13 cellular contexts compared by ENCODE assay signal in genomic region chr16:28572659-28573510, GRCh38. TPM values are rescaled to one million over a fixed set of nuclear protein-coding genes. Genes with fewer than 3 reads are reported as not detected.
A peak's percentile ranks its signal among the peaks of the same experiment; 100 is the strongest.
DNase-seq lines count a peak whose midpoint lies in the region; ATAC-seq lines count a peak whose summit lies in the region.
"Had no signal": no experiment of that assay in that cellular context is flagged by ENCODE, and none has a peak within 500 bp of the region (broad histone marks: within the 10 kb centered on the region; RNA-seq: fewer than 3 reads in every experiment).

No MANE protein-coding gene starts in this region.

- no peak overlapping the region for H3K4me3 Mint-ChIP-seq in activated naive CD4-positive, alpha-beta T cell treated with anti-CD3 and anti-CD28 coated beads, Interleukin-2, amount 50 U/mL, for 24 hours
- H3K4me3 Mint-ChIP-seq in naive thymus-derived CD8-positive, alpha-beta T cell = no peak overlapping the region

- POLR2A ChIA-PET in naive thymus-derived CD8-positive, alpha-beta T cell (lab: Charles Lee) = no interaction called here

- H3K4me1 ChIP-seq in urinary bladder (ENCODE audit: insufficient read depth) = no peaks in the 10 kb centered on the region

- intact Hi-C loops in Right ventricle myocardium superior (cut with DNase I) = no loop called here

- no peaks in the 10 kb centered on the region for H3K36me3 ChIP-seq in urinary bladder (ENCODE audit: insufficient read depth)
- H3K36me3 ChIP-seq: suprapubic skin had no signal

- H3K27ac Mint-ChIP-seq in activated naive CD4-positive, alpha-beta T cell treated with anti-CD3 and anti-CD28 coated beads, Interleukin-2, amount 50 U/mL, for 24 hours = peak overlapping the region; percentile 59
- H3K27ac Mint-ChIP-seq in naive thymus-derived CD8-positive, alpha-beta T cell = peak overlapping the region in 9 of 10 donors; percentile 38 to 90 (median 74)

- DNase-seq in activated naive CD4-positive, alpha-beta T cell treated with anti-CD3 and anti-CD28 coated beads, Interleukin-2, amount 50 U/mL, for 16 hours = no peak
- DNase-seq in Right ventricle myocardium superior (peak; percentile 56), SIG-M5 (lab: John Stamatoyannopoulos, UW) (no peak)
- DNase-seq in naive thymus-derived CD8-positive, alpha-beta T cell = no peak
- DNase-seq: erythroblast, GF-D8, NCI-H187 treated with DMSO at 0.1 percent for 48 hours, RPMI8226 had no signal

- peaks cover 34% of the 10 kb centered on the region for H3K4me1 Mint-ChIP-seq in activated naive CD4-positive, alpha-beta T cell treated with anti-CD3 and anti-CD28 coated beads, Interleukin-2, amount 50 U/mL, for 24 hours
- peaks cover 28 to 62% (median 44%) of the 10 kb centered on the region in 4 donors for H3K4me1 Mint-ChIP-seq in naive thymus-derived CD8-positive, alpha-beta T cell

- H3K9me3 Mint-ChIP-seq in activated naive CD4-positive, alpha-beta T cell treated with anti-CD3 and anti-CD28 coated beads, Interleukin-2, amount 50 U/mL, for 24 hours = no peaks in the 10 kb centered on the region
- no peaks in the 10 kb centered on the region for H3K9me3 Mint-ChIP-seq in naive thymus-derived CD8-positive, alpha-beta T cell

- H3K27me3 Mint-ChIP-seq in activated naive CD4-positive, alpha-beta T cell treated with anti-CD3 and anti-CD28 coated beads, Interleukin-2, amount 50 U/mL, for 24 hours = no peaks in the 10 kb centered on the region
- no peaks in the 10 kb centered on the region for H3K27me3 Mint-ChIP-seq in naive thymus-derived CD8-positive, alpha-beta T cell

- peak overlapping the region; percentile 14 for H3K27ac ChIP-seq in urinary bladder (ENCODE audit: low read depth)
- H3K27ac ChIP-seq: suprapubic skin had no signal

- no peak overlapping the region for H3K4me3 ChIP-seq in urinary bladder (ENCODE audit: low read depth, low read length)
- H3K4me3 ChIP-seq: suprapubic skin had no signal

- ATAC-seq in Right ventricle myocardium superior (ENCODE audit: poor library complexity) (peak; percentile 92), HG02678 (IDR thresholded peaks at IDR 0.05; ENCODE audit: unreplicated experiment) (no peak), HG03095 (IDR thresholded peaks at IDR 0.05; ENCODE audit: unreplicated experiment) (no peak)
- ATAC-seq in naive thymus-derived CD8-positive, alpha-beta T cell = no peak

- peaks cover 2% of the 10 kb centered on the region for H3K36me3 Mint-ChIP-seq in activated naive CD4-positive, alpha-beta T cell treated with anti-CD3 and anti-CD28 coated beads, Interleukin-2, amount 50 U/mL, for 24 hours
- peaks cover 0 to 33% (median 3%) of the 10 kb centered on the region in 3 donors for H3K36me3 Mint-ChIP-seq in naive thymus-derived CD8-positive, alpha-beta T cell

- 22% methylated on average over 16 of the region's 16 CpGs for WGBS in urinary bladder

RNA-seq across cellular contexts. Expression of gene SGF29, which starts 19.2 kb away (rescaled TPM):
- total RNA-seq in Right ventricle myocardium superior = 13.2 TPM
- 10 to 100 TPM; 68.3 to 73.0 TPM for total RNA-seq in naive thymus-derived CD8-positive, alpha-beta T cell
- polyA plus RNA-seq in naive thymus-derived CD8-positive, alpha-beta T cell = 10 to 100 TPM; 48.3 to 71.7 (median 50.4) TPM
- total RNA-seq in urinary bladder = 13.9 TPM
- 42.7 TPM for polyA plus RNA-seq in urinary bladder

RNA-seq across cellular contexts. Expression of gene SULT1A2, which starts 24.0 kb away (rescaled TPM):
- total RNA-seq in Right ventricle myocardium superior (1.0 TPM), urinary bladder (0.21 TPM)
- total RNA-seq in naive thymus-derived CD8-positive, alpha-beta T cell = 1 to 10 TPM in 1 of 2 experiments, under 1 TPM in 1; 0.66 to 2.1 TPM
- polyA plus RNA-seq in naive thymus-derived CD8-positive, alpha-beta T cell = not detected
- polyA plus RNA-seq in urinary bladder = 1.3 TPM
- total RNA-seq: suprapubic skin had no signal

RNA-seq across cellular contexts. Expression of gene NUPR1, which starts 34.1 kb away (rescaled TPM):
- 47.3 TPM for total RNA-seq in Right ventricle myocardium superior
- total RNA-seq in naive thymus-derived CD8-positive, alpha-beta T cell = under 1 TPM in 1 of 2 experiments, not detected in 1; 0.05 TPM
- not detected for polyA plus RNA-seq in naive thymus-derived CD8-positive, alpha-beta T cell
- total RNA-seq in urinary bladder = 4.1 TPM
- polyA plus RNA-seq in urinary bladder = 549 TPM

RNA-seq across cellular contexts. Expression of gene SULT1A1, which starts 37.0 kb away (rescaled TPM):
- 13.1 TPM for total RNA-seq in Right ventricle myocardium superior
- 10 to 100 TPM; 20.5 to 20.9 TPM for total RNA-seq in naive thymus-derived CD8-positive, alpha-beta T cell
- 10 to 100 TPM in 1 of 3 donors, 1 to 10 TPM in 2; 3.3 to 12.6 (median 9.7) TPM for polyA plus RNA-seq in naive thymus-derived CD8-positive, alpha-beta T cell
- total RNA-seq in urinary bladder = 8.2 TPM
- 15.6 TPM for polyA plus RNA-seq in urinary bladder
